8 cellular contexts compared by ENCODE assay signal in the genomic region with DNA sequence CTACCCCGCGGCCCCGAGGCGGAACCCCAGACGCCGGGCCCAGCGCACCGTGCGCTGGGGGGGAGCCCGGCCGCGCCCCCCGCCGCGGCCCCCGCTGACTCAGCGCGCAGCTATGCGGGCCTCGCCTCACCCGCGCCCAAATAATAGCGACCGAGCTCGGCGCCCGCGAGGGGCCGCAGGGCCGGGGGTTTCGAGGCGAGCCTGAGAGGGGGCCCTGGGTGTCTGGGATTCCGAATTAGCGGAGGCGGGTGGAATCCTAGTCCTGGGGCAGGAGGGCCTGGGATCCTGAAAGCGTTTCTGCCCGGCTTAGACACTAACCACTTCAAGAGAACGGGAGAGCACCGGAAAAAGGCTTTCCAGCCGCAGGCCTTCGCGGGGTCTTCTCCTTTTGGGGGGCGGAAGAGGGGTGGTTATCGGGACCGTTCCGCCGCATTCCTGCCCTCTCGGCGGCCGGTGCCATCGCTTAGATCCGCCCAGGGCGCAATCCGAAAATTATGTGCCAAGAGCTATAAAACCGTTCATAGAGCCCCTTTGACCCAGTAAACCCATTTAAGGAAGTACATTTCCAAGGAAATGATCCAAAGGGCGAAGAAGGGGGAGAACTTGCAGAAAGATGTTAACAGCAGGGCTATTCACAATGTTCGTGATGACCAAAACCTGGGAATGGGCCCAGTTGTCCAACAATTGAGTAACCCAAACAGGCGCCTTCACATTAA. TPM values are rescaled to one million over a fixed set of nuclear protein-coding genes. Genes with fewer than 3 reads are reported as not detected.
DNase-seq lines count a peak whose midpoint lies in the region; ATAC-seq and TF ChIP-seq lines count a peak whose summit lies in the region.

No MANE protein-coding gene starts in this region.

- in situ Hi-C loops in SK-MEL-5 (cut with HindIII; ENCODE audit: low pct_unique_long_range_greater_than_20kb, low sequenced_read_pairs), result no loop called here

- ATAC-seq in HG03103 (IDR thresholded peaks at IDR 0.05; ENCODE audit: low read depth, unreplicated experiment), result peak; percentile 18

- H3K27me3 ChIP-seq in layer of hippocampus (ENCODE audit: control insufficient read depth, insufficient read depth, low read length), result no peaks in the 10 kb centered on the region

- DNase-seq in GM03348 (ENCODE audit: low spot score) (peak; percentile 85), SK-MEL-5 (ENCODE audit: low read depth, low spot score) (peak; percentile 77), cerebellum (ENCODE audit: low spot score) (peak; percentile 42), COLO668 (lab: John Stamatoyannopoulos, UW; ENCODE audit: unreplicated experiment) (no peak)
- DNase-seq in stimulated activated CD8-positive, alpha-beta memory T cell treated with anti-CD3 and anti-CD28 coated beads, Interleukin-4, amount 100 ng/mL, for 24 hours (ENCODE audit: low read depth), result peak; percentile 26

- TF ChIP-seq CTCF in 22Rv1 (IDR thresholded peaks at IDR 0.05), result no peak

- peak overlapping the region; percentile 76 for H3K27ac ChIP-seq in 22Rv1
- H3K27ac ChIP-seq in layer of hippocampus (ENCODE audit: low read depth, low read length), result peak overlapping the region; percentile 95

RNA-seq across cellular contexts. Expression of a gene that starts 0.7 kb away (rescaled TPM):
- total RNA-seq in SK-MEL-5 (2014; rRNA removed; shearing (Covaris generic)), result 21.9 and 25.0 TPM in 2 replicates
- 15.1 and 23.6 TPM in 2 replicates for polyA plus RNA-seq in SK-MEL-5 (2015; cell fraction: cytosol; rRNA removed)
- polyA plus RNA-seq in SK-MEL-5 (2015; cell fraction: nucleus; rRNA removed), result 10.7 and 16.6 TPM in 2 replicates
- 54.4 TPM for total RNA-seq in cerebellum
